14 cellular contexts compared by ENCODE assay signal in genomic region chr1:234780531-234781162, GRCh38.
DNase-seq lines count a peak whose midpoint lies in the region; ATAC-seq and TF ChIP-seq lines count a peak whose summit lies in the region.
"Had no signal": no experiment of that assay in that cellular context is flagged by ENCODE, and none has a peak within 500 bp of the region (broad histone marks: within the 10 kb centered on the region; RNA-seq: fewer than 3 reads in every experiment).

No MANE protein-coding gene starts in this region.

- H3K4me3 Mint-ChIP-seq in type B pancreatic cell: no peak overlapping the region

- H3K27ac ChIP-seq in right atrium auricular region (no peak overlapping the region), left ventricle myocardium inferior (replicated peaks) (no peak overlapping the region), WERI-Rb-1 (no peak overlapping the region), upper lobe of right lung (no peak overlapping the region)
- H3K27ac ChIP-seq: tibial nerve had no signal

- H3K27me3 Mint-ChIP-seq in type B pancreatic cell: no peaks in the 10 kb centered on the region

- H3K27me3 ChIP-seq in right atrium auricular region: no peaks in the 10 kb centered on the region
- peaks cover 53% of the 10 kb centered on the region for H3K27me3 ChIP-seq in left ventricle myocardium inferior (ENCODE audit: low read depth)
- peaks cover 44% of the 10 kb centered on the region for H3K27me3 ChIP-seq in WERI-Rb-1 (ENCODE audit: insufficient read depth, low read depth, severe bottlenecking)
- H3K27me3 ChIP-seq in upper lobe of right lung: no peaks in the 10 kb centered on the region

- intact Hi-C loops in left ventricle myocardium inferior (cut with micrococcal nuclease) (no loop called here), upper lobe of right lung (cut with DNase I) (no loop called here)

- H3K9me3 ChIP-seq in right atrium auricular region (no peaks in the 10 kb centered on the region), left ventricle myocardium inferior (replicated peaks) (no peaks in the 10 kb centered on the region), WERI-Rb-1 (ENCODE audit: severe bottlenecking) (no peaks in the 10 kb centered on the region), upper lobe of right lung (no peaks in the 10 kb centered on the region)
- H3K9me3 ChIP-seq: tibial nerve had no signal

- no peak overlapping the region for H3K27ac Mint-ChIP-seq in type B pancreatic cell

- TF ChIP-seq CTCF in right atrium auricular region (IDR thresholded peaks at IDR 0.05): no peak
- no peak for TF ChIP-seq CTCF in left ventricle myocardium inferior (IDR thresholded peaks at IDR 0.05; ENCODE audit: borderline replicate concordance)
- no peak for TF ChIP-seq CTCF in WERI-Rb-1 (IDR thresholded peaks at IDR 0.05; ENCODE audit: low read depth, low read length)
- no peak for TF ChIP-seq CTCF in type B pancreatic cell (conservative IDR thresholded peaks at IDR 0.05)
- TF ChIP-seq CTCF in upper lobe of right lung (IDR thresholded peaks at IDR 0.05): no peak

- H3K36me3 ChIP-seq in right atrium auricular region (no peaks in the 10 kb centered on the region), left ventricle myocardium inferior (no peaks in the 10 kb centered on the region), WERI-Rb-1 (no peaks in the 10 kb centered on the region), upper lobe of right lung (no peaks in the 10 kb centered on the region)
- H3K36me3 ChIP-seq: tibial nerve had no signal

- DNase-seq in right atrium auricular region (ENCODE audit: low spot score) (peak; percentile 62), left ventricle myocardium inferior (no peak), WERI-Rb-1 (peak; percentile 39), iPS-NIHi11 (ENCODE audit: low spot score) (peak; percentile 47), type B pancreatic cell (ENCODE audit: extremely low spot score, unreplicated experiment) (peak; percentile 84), upper lobe of right lung (no peak), DMS153 (lab: John Stamatoyannopoulos, UW) (no peak), KG1 (lab: John Stamatoyannopoulos, UW) (no peak)
- DNase-seq: amniotic stem cell; NK-92 treated with Interleukin-12 subunit alpha and Interleukin-12 subunit beta, amount 100 ng/mL, for 24 hours; Right ventricle myocardium superior; stimulated activated CD4-positive, alpha-beta T cell treated with anti-CD3 and anti-CD28 coated beads, Interleukin-4, amount 100 ng/mL, for 1 hour; T-helper 2 cell had no signal

- no peak for ATAC-seq in upper lobe of right lung

- no peaks in the 10 kb centered on the region for H3K9me3 Mint-ChIP-seq in type B pancreatic cell

- no peaks in the 10 kb centered on the region for H3K36me3 Mint-ChIP-seq in type B pancreatic cell

- H3K4me1 ChIP-seq in right atrium auricular region (no peaks in the 10 kb centered on the region), left ventricle myocardium inferior (peaks cover 6% of the 10 kb centered on the region), upper lobe of right lung (no peaks in the 10 kb centered on the region)
- H3K4me1 ChIP-seq: tibial nerve had no signal

- H3K4me3 ChIP-seq in right atrium auricular region: no peak overlapping the region
- H3K4me3 ChIP-seq in left ventricle myocardium inferior: no peak overlapping the region
- no peak overlapping the region for H3K4me3 ChIP-seq in WERI-Rb-1 (ENCODE audit: low read depth, low read length)
- H3K4me3 ChIP-seq in upper lobe of right lung: no peak overlapping the region
- H3K4me3 ChIP-seq: tibial nerve had no signal

- no peaks in the 10 kb centered on the region for H3K4me1 Mint-ChIP-seq in type B pancreatic cell (ENCODE audit: unreplicated experiment)

Comparison
In these comparisons a context has a peak if more than half of its experiments do, and no peak if none do; other contexts are left out.
1. DNase-seq: peak in right atrium auricular region (single experiment), WERI-Rb-1 (single experiment), iPS-NIHi11 (single experiment) and type B pancreatic cell (single experiment); none in left ventricle myocardium inferior (single experiment), upper lobe of right lung (single experiment), DMS153 (single experiment) and KG1 (single experiment).